2 cellular contexts compared by ENCODE assay signal in the genomic region with DNA sequence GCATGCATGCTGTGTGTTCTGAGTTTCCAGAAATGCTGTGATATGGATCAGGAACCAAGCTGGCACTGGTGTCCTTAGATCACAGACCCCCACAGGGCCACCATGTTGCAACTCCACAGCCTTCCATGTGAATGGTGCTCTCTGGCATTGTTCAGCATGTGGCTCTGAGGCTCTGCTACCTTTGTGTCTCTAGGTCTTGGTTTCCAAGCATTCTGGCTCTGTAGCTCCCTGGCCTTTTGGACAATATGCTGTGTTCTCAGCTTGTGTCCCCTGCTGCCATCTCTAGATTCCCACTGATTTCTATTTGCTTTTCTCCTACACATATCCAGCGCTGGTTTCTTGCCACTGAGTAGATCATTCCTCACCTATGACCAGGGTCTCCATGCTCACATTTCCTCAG.
TF ChIP-seq lines count a peak whose summit lies in the region.

No MANE protein-coding gene starts in this region.

TF ChIP-seq in liver, 16 proteins besides CTCF, POLR2A, EP300 and RAD21:
- TF ChIP-seq HNF4A (conservative IDR thresholded peaks at IDR 0.05) (no peak), TAF1 (conservative IDR thresholded peaks at IDR 0.05) (no peak), FOXA1 (IDR thresholded peaks at IDR 0.05) (no peak), RXRA (IDR thresholded peaks at IDR 0.05) (no peak), YY1 (IDR thresholded peaks at IDR 0.05) (no peak), FOXA2 (IDR thresholded peaks at IDR 0.05) (no peak)

TF ChIP-seq in HepG2, 621 proteins besides CTCF, POLR2A, EP300 and RAD21:
- TF ChIP-seq ZFP36 (IDR thresholded peaks at IDR 0.05; ENCODE audit: borderline replicate concordance, low read depth, low read length, partially characterized antibody) (no peak), SOX5 (CRISPR knock-in tag; IDR thresholded peaks at IDR 0.05; ENCODE audit: borderline replicate concordance) (no peak), SAP130 (CRISPR knock-in tag; IDR thresholded peaks at IDR 0.05; ENCODE audit: low read depth) (no peak), BRCA1 (CRISPR knock-in tag; IDR thresholded peaks at IDR 0.05) (no peak), ZBTB38 (CRISPR knock-in tag; IDR thresholded peaks at IDR 0.05) (no peak), KDM5A (IDR thresholded peaks at IDR 0.05; ENCODE audit: borderline replicate concordance, low read length) (no peak)
- TF ChIP-seq, protein P1, sequence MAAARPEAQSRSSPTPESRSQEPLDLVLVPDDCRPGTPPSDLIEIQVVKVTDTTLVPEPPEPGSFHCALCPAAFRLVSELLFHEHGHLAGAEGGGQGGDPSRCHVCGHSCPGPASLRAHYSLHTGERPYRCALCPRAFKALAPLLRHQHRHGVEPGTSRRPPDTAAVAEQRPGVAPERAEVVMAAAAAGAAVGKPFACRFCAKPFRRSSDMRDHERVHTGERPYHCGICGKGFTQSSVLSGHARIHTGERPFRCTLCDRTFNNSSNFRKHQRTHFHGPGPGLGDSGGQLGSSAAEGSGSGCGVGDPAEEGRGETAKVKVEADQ (CRISPR knock-in tag; IDR thresholded peaks at IDR 0.05; ENCODE audit: borderline replicate concordance): no peak
TF ChIP-seq in HepG2: peak in this region for 0.
